ENCODE assay signal across 12 cellular contexts in the genomic region with DNA sequence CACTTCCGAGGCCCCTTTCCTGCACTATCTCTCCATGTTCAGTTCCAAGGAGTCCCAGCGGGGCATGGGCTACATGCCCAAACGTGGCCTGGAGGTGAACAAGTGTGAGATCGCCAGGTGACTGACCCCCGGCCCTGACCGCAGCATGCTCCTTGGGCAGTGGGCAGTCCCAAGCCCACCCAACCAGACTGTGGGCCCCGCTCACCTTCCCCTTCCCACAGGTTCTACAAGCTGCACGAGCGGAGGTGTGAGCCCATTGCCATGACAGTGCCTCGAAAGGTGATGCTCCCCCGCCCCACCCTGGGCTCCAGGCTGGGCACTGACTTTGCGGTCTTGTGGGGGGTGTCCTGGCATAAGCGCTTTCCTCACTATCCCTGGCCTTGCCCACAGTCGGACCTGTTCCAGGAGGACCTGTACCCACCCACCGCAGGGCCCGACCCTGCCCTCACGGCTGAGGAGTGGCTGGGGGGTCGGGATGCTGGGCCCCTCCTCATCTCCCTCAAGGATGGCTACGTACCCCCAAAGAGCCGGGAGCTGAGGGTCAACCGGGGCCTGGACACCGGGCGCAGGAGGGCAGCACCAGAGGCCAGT. TPM values are rescaled to one million over a fixed set of nuclear protein-coding genes. Genes with fewer than 3 reads are reported as not detected.
A peak's percentile ranks its signal among the peaks of the same experiment; 100 is the strongest.
DNase-seq lines count a peak whose midpoint lies in the region; ATAC-seq, FAIRE-seq and TF ChIP-seq lines count a peak whose summit lies in the region.
"Had no signal": no experiment of that assay in that cellular context is flagged by ENCODE, and none has a peak within 500 bp of the region (broad histone marks: within the 10 kb centered on the region; RNA-seq: fewer than 3 reads in every experiment).

No MANE protein-coding gene starts in this region.

- no peaks in the 10 kb centered on the region for H3K27me3 ChIP-seq in GM12878 (replicated peaks in 1 of 2; ENCODE audit: control insufficient read depth in 2 of 2, insufficient read depth in 2 of 2, low read length in 1 of 2)
- H3K27me3 ChIP-seq: SJCRH30 had no signal

- H3K4me3 ChIP-seq in OCI-LY7 (ENCODE audit: low read depth, low read length, poor library complexity, severe bottlenecking) = no peak overlapping the region
- H3K4me3 ChIP-seq in GM12878 = peak overlapping the region; percentile 96; the same call in 1 of the 2 replicates
- H3K4me3 ChIP-seq: SJCRH30 had no signal

- H3K27ac Mint-ChIP-seq in natural killer cell treated with Interleukin-12 subunit alpha and Interleukin-12 subunit beta and Interleukin-15 and Interleukin-18, amount 100 ng/mL, for 72 hours = peak overlapping the region in 1 of 2 donors; percentile 98
- peak overlapping the region in 1 of 2 donors; percentile 89 for H3K27ac Mint-ChIP-seq in natural killer cell
- peak overlapping the region; percentile 98 for H3K27ac Mint-ChIP-seq in stimulated activated memory B cell treated with anti-CD40 and anti-IgM and Interleukin-4, amounts not matched to agents 10 μg/mL and 1 μg/mL and 100 μg/mL, for 72 hours
- H3K27ac Mint-ChIP-seq: mesothelial cell of epicardium had no signal

- FAIRE-seq in GM12878 (lab: Jason Lieb, UNC) = no peak

- H3K36me3 Mint-ChIP-seq in natural killer cell treated with Interleukin-12 subunit alpha and Interleukin-12 subunit beta and Interleukin-15 and Interleukin-18, amount 100 ng/mL, for 72 hours = peaks cover 11% of the 10 kb centered on the region
- H3K36me3 Mint-ChIP-seq in natural killer cell = no peaks in the 10 kb centered on the region
- peaks cover 44% of the 10 kb centered on the region for H3K36me3 Mint-ChIP-seq in stimulated activated memory B cell treated with anti-CD40 and anti-IgM and Interleukin-4, amounts not matched to agents 10 μg/mL and 1 μg/mL and 100 μg/mL, for 72 hours
- H3K36me3 Mint-ChIP-seq: mesothelial cell of epicardium had no signal

- H3K9ac ChIP-seq in GM12878 (ENCODE audit: control insufficient read depth, insufficient read depth, low read length) = no peak overlapping the region

- RAD21 ChIA-PET in GM12878 (lab: Charles Lee; ENCODE audit: unreplicated experiment) = no interaction called here

- WGBS in GM12878 (ENCODE audit: insufficient coverage, insufficient replicate concordance, low lambda C conversion rate, missing lambda C conversion rate) = 76% methylated on average over 23 of the region's 23 CpGs

- no peak for TF ChIP-seq EP300 in GM12878 (IDR thresholded peaks at IDR 0.05; ENCODE audit: borderline replicate concordance in 1 of 2, control insufficient read depth in 1 of 2, low read depth in 2 of 2, low read length in 2 of 2)

- H3K4me2 ChIP-seq in OCI-LY7 (ENCODE audit: low read length) = no peak overlapping the region
- H3K4me2 ChIP-seq in GM12878 (ENCODE audit: control insufficient read depth, insufficient read depth) = peak overlapping the region; percentile 100

- no peak for ATAC-seq in natural killer cell treated with Interleukin-12 subunit alpha and Interleukin-12 subunit beta and Interleukin-15 and Interleukin-18, amount 100 ng/mL, for 72 hours
- ATAC-seq in natural killer cell (no peak), GM12878 (no peak), HG02973 (IDR thresholded peaks at IDR 0.05; ENCODE audit: unreplicated experiment) (no peak)
- no peak for ATAC-seq in stimulated activated memory B cell treated with anti-CD40 and anti-IgM and Interleukin-4, amounts not matched to agents 10 μg/mL and 1 μg/mL and 100 μg/mL, for 72 hours

- SMC1A ChIA-PET in GM12878 (lab: Charles Lee; ENCODE audit: uncharacterized antibody, unreplicated experiment) = no interaction called here

- H3K4me1 ChIP-seq in OCI-LY7 (ENCODE audit: insufficient read depth, low read length, poor library complexity, severe bottlenecking) (peaks cover 33% of the 10 kb centered on the region), GM12878 (ENCODE audit: control insufficient read depth, insufficient read depth, low read length) (peaks cover 23% of the 10 kb centered on the region)

- no peaks in the 10 kb centered on the region for H3K27me3 Mint-ChIP-seq in natural killer cell treated with Interleukin-12 subunit alpha and Interleukin-12 subunit beta and Interleukin-15 and Interleukin-18, amount 100 ng/mL, for 72 hours
- H3K27me3 Mint-ChIP-seq in natural killer cell (ENCODE audit: low read depth in 2 of 2) = no peaks in the 10 kb centered on the region
- no peaks in the 10 kb centered on the region for H3K27me3 Mint-ChIP-seq in stimulated activated memory B cell treated with anti-CD40 and anti-IgM and Interleukin-4, amounts not matched to agents 10 μg/mL and 1 μg/mL and 100 μg/mL, for 72 hours

- peaks cover 43% of the 10 kb centered on the region for H3K36me3 ChIP-seq in OCI-LY7 (ENCODE audit: insufficient read depth, low read length)
- peaks cover 17 to 29% of the 10 kb centered on the region in 2 experiments for H3K36me3 ChIP-seq in GM12878 (ENCODE audit: control insufficient read depth in 2 of 2, insufficient read depth in 2 of 2, low read length in 1 of 2)
- H3K36me3 ChIP-seq: SJCRH30 had no signal

- POLR2A ChIA-PET in OCI-LY7 (lab: Charles Lee) (no interaction called here), GM12878 (lab: Charles Lee) (no interaction called here)

- peak; percentile 62 for TF ChIP-seq POLR2A in GM12878 (IDR thresholded peaks at IDR 0.05; ENCODE audit: low read depth, low read length)

- peak; percentile 60 for DNase-seq in natural killer cell treated with Interleukin-12 subunit alpha and Interleukin-12 subunit beta and Interleukin-15 and Interleukin-18, amount 100 ng/mL, for 72 hours (ENCODE audit: low spot score)
- DNase-seq in natural killer cell (no peak), OCI-LY7 (ENCODE audit: low spot score) (no peak), GM12878 (ENCODE audit: low read depth, low spot score) (no peak), cerebellar nuclear complex (lab: John Stamatoyannopoulos, UW) (no peak), AML-193 (lab: John Stamatoyannopoulos, UW) (no peak)
- DNase-seq: NCI-H1436 treated with DMSO at 0.1 percent for 48 hours had no signal

- in situ Hi-C loops in GM12878 (cut with MboI) = loop anchor here (10.0 kb wide), 2 partner anchors 447 to 507 kb away; partner anchors contain the start of gene SRCAP

- no peaks in the 10 kb centered on the region for H3K9me2 ChIP-seq in OCI-LY7 (ENCODE audit: insufficient read depth, low read length)

- no peak for TF ChIP-seq RAD21 in GM12878 (IDR thresholded peaks at IDR 0.05; ENCODE audit: insufficient read depth, low read depth, low read length)

- H3K4me1 Mint-ChIP-seq in natural killer cell treated with Interleukin-12 subunit alpha and Interleukin-12 subunit beta and Interleukin-15 and Interleukin-18, amount 100 ng/mL, for 72 hours (ENCODE audit: low read depth in 2 of 2) = peaks cover 9 to 21% of the 10 kb centered on the region in 2 donors
- H3K4me1 Mint-ChIP-seq in natural killer cell = peaks cover 19 to 34% of the 10 kb centered on the region in 2 donors
- H3K4me1 Mint-ChIP-seq in stimulated activated memory B cell treated with anti-CD40 and anti-IgM and Interleukin-4, amounts not matched to agents 10 μg/mL and 1 μg/mL and 100 μg/mL, for 72 hours = peaks cover 27% of the 10 kb centered on the region

- H3K79me2 ChIP-seq in OCI-LY7 (ENCODE audit: insufficient read depth, low read depth, low read length) = peaks cover 25% of the 10 kb centered on the region; the same call in 1 of the 2 replicates
- peaks cover 52% of the 10 kb centered on the region for H3K79me2 ChIP-seq in GM12878 (ENCODE audit: control insufficient read depth, insufficient read depth, low read length)

- CTCF ChIA-PET in OCI-LY7 (lab: Charles Lee; ENCODE audit: unreplicated experiment) (no interaction called here), GM12878 (lab: Yijun Ruan, JAX) (interaction anchor here (1.2 to 1.3 kb wide), 2 partner anchors 96 to 222 kb away, joined by 3 to 4 read pairs; partner anchors contain the start of gene TBX6)

- intact Hi-C loops in natural killer cell (cut with micrococcal nuclease) = no loop called here
- intact Hi-C loops in OCI-LY7 (cut with micrococcal nuclease; ENCODE audit: unreplicated experiment) = no loop called here
- intact Hi-C loops in GM12878 (cut with micrococcal nuclease; ENCODE audit: unreplicated experiment) = no loop called here

- H3K4me3 Mint-ChIP-seq in natural killer cell treated with Interleukin-12 subunit alpha and Interleukin-12 subunit beta and Interleukin-15 and Interleukin-18, amount 100 ng/mL, for 72 hours = peak overlapping the region; percentile 27
- no peak overlapping the region for H3K4me3 Mint-ChIP-seq in natural killer cell
- H3K4me3 Mint-ChIP-seq in stimulated activated memory B cell treated with anti-CD40 and anti-IgM and Interleukin-4, amounts not matched to agents 10 μg/mL and 1 μg/mL and 100 μg/mL, for 72 hours = peak overlapping the region; percentile 31
- H3K4me3 Mint-ChIP-seq: mesothelial cell of epicardium had no signal

- TSS peak; percentile 90 for BruUV-seq in OCI-LY7 (replicated peaks; lab: Mats Ljungman, UMichigan)
- TSS peak; percentile 52 for BruUV-seq in GM12878 (replicated peaks; lab: Mats Ljungman, UMichigan)

- H3K9me3 ChIP-seq in OCI-LY7 (ENCODE audit: low read length) (no peaks in the 10 kb centered on the region), GM12878 (replicated peaks; ENCODE audit: control insufficient read depth, insufficient read depth, low read length) (no peaks in the 10 kb centered on the region)
- H3K9me3 ChIP-seq: SJCRH30 had no signal

- H2AFZ ChIP-seq in OCI-LY7 (ENCODE audit: low read length) (no peak overlapping the region), GM12878 (ENCODE audit: control insufficient read depth, low read depth, low read length) (no peak overlapping the region)

- no peak overlapping the region for H3K27ac ChIP-seq in OCI-LY7 (ENCODE audit: low read depth, low read length, poor library complexity, severe bottlenecking)
- peak overlapping the region; percentile 6; the same call in 1 of the 2 replicates for H3K27ac ChIP-seq in GM12878 (ENCODE audit: control insufficient read depth, insufficient read depth)
- H3K27ac ChIP-seq: SJCRH30, WERI-Rb-1 had no signal

- no peaks in the 10 kb centered on the region for H3K9me3 Mint-ChIP-seq in natural killer cell treated with Interleukin-12 subunit alpha and Interleukin-12 subunit beta and Interleukin-15 and Interleukin-18, amount 100 ng/mL, for 72 hours
- no peaks in the 10 kb centered on the region for H3K9me3 Mint-ChIP-seq in natural killer cell
- H3K9me3 Mint-ChIP-seq in stimulated activated memory B cell treated with anti-CD40 and anti-IgM and Interleukin-4, amounts not matched to agents 10 μg/mL and 1 μg/mL and 100 μg/mL, for 72 hours = no peaks in the 10 kb centered on the region
- H3K9me3 Mint-ChIP-seq: mesothelial cell of epicardium had no signal

- H4K20me1 ChIP-seq in OCI-LY7 (ENCODE audit: insufficient read depth, low read length) (no peaks in the 10 kb centered on the region), GM12878 (ENCODE audit: control insufficient read depth, insufficient read depth) (no peaks in the 10 kb centered on the region)

- no peak for TF ChIP-seq CTCF in natural killer cell (IDR thresholded peaks at IDR 0.05)
- no peak for TF ChIP-seq CTCF in OCI-LY7 (conservative IDR thresholded peaks at IDR 0.05; ENCODE audit: low read length)
- no peak for TF ChIP-seq CTCF in GM12878 (IDR thresholded peaks at IDR 0.05 in 2 of 3, conservative IDR thresholded peaks at IDR 0.05 in 1 of 3; ENCODE audit: control insufficient read depth in 2 of 3, extremely low read depth in 1 of 3, insufficient read depth in 1 of 3, low read depth in 3 of 3, low read length in 3 of 3)

RNA-seq across cellular contexts. Expression of gene CORO1A, which starts 4.7 kb away (rescaled TPM):
- 1,000 to 10,000 TPM in 1 of 2 donors, 100 to 1,000 TPM in 1; 987 to 1,615 TPM for total RNA-seq in natural killer cell treated with Interleukin-12 subunit alpha and Interleukin-12 subunit beta and Interleukin-15 and Interleukin-18, amount 100 ng/mL, for 72 hours
- total RNA-seq in natural killer cell (100 to 1,000 TPM; 699 to 926 (median 829) TPM), OCI-LY7 (2022) (524 and 567 TPM in 2 replicates), GM12878 (2014; rRNA removed) (500 and 561 TPM in 2 replicates), GM12878 (2014; rRNA removed; fragmentation: Illumina TruSeq; extraction: Trizol) (819 and 863 TPM in 2 replicates), GM12878 (2021) (1,368 and 1,405 TPM in 2 replicates)
- 351 and 394 TPM in 2 replicates for total RNA-seq in OCI-LY7 (2014; rRNA removed; shearing (Covaris generic))
- total RNA-seq in GM12878 (2013; cell fraction: nucleolus; rRNA removed) = 151 and 178 TPM in 2 replicates
- polyA plus RNA-seq in GM12878 (2011; ENCODE audit: low read depth) = 256 TPM
- polyA plus RNA-seq in GM12878 (2011; rRNA removed) (244 and 599 TPM in 2 replicates), GM12878 (2014; fragmentation: Illumina TruSeq; extraction: Trizol) (71.8 and 624 TPM in 2 replicates), GM12878 (2014; fragmentation: Nextera tagmentation; extraction: Ambion mirVana) (10 to 100 TPM; 16.3 to 35.3 TPM), GM12878 (2014; rRNA removed) (1,464 and 1,782 TPM in 2 replicates), GM12878 (2016; fragmentation: Nextera tagmentation; extraction: Ambion mirVana) (100 to 1,000 TPM; 805 to 918 TPM)
- polyA plus RNA-seq in GM12878 (2011; cell fraction: cytosol; rRNA removed) = 1,169 and 1,928 TPM in 2 replicates
- 1,402 and 1,898 TPM in 2 replicates for polyA plus RNA-seq in GM12878 (2011; cell fraction: nucleus; rRNA removed)
- 656 and 821 TPM in 2 replicates for polyA plus RNA-seq in GM12878 (2012)
- 348 and 783 TPM in 2 replicates for polyA minus RNA-seq in GM12878 (2011; rRNA and poly(A)+ RNA removed)
- polyA minus RNA-seq in GM12878 (2011; cell fraction: cytosol; rRNA and poly(A)+ RNA removed) = 382 and 396 TPM in 2 replicates
- polyA minus RNA-seq in GM12878 (2011; cell fraction: nucleus; rRNA and poly(A)+ RNA removed) = 202 and 361 TPM in 2 replicates

RNA-seq across cellular contexts. Expression of gene BOLA2B, which starts 5.4 kb away (rescaled TPM):
- total RNA-seq in natural killer cell treated with Interleukin-12 subunit alpha and Interleukin-12 subunit beta and Interleukin-15 and Interleukin-18, amount 100 ng/mL, for 72 hours = 100 to 1,000 TPM; 206 to 410 TPM
- 10 to 100 TPM; 63.0 to 94.3 (median 70.6) TPM for total RNA-seq in natural killer cell
- 73.1 and 119 TPM in 2 replicates for total RNA-seq in OCI-LY7 (2014; rRNA removed; shearing (Covaris generic))
- 169 and 179 TPM in 2 replicates for total RNA-seq in OCI-LY7 (2022)
- 16.2 and 31.3 TPM in 2 replicates for total RNA-seq in GM12878 (2013; cell fraction: nucleolus; rRNA removed)
- 49.1 and 64.6 TPM in 2 replicates for total RNA-seq in GM12878 (2014; rRNA removed)
- total RNA-seq in GM12878 (2014; rRNA removed; fragmentation: Illumina TruSeq; extraction: Trizol) = 122 and 125 TPM in 2 replicates
- 180 and 183 TPM in 2 replicates for total RNA-seq in GM12878 (2021)
- polyA plus RNA-seq in GM12878 (2011; ENCODE audit: low read depth) = 96.7 TPM
- 39.9 and 40.3 TPM in 2 replicates for polyA plus RNA-seq in GM12878 (2011; rRNA removed)
- polyA plus RNA-seq in GM12878 (2011; cell fraction: cytosol; rRNA removed) = 252 and 267 TPM in 2 replicates
- 77.1 and 129 TPM in 2 replicates for polyA plus RNA-seq in GM12878 (2011; cell fraction: nucleus; rRNA removed)
- 103 and 174 TPM in 2 replicates for polyA plus RNA-seq in GM12878 (2012)
- 36.7 and 47.3 TPM in 2 replicates for polyA plus RNA-seq in GM12878 (2014; fragmentation: Illumina TruSeq; extraction: Trizol)
- 100 to 1,000 TPM; 139 to 168 TPM for polyA plus RNA-seq in GM12878 (2014; fragmentation: Nextera tagmentation; extraction: Ambion mirVana)
- polyA plus RNA-seq in GM12878 (2014; rRNA removed) = 84.5 and 101 TPM in 2 replicates
- 100 to 1,000 TPM; 273 to 292 TPM for polyA plus RNA-seq in GM12878 (2016; fragmentation: Nextera tagmentation; extraction: Ambion mirVana)
- polyA minus RNA-seq in GM12878 (2011; rRNA and poly(A)+ RNA removed) = 25.9 and 76.4 TPM in 2 replicates
- polyA minus RNA-seq in GM12878 (2011; cell fraction: cytosol; rRNA and poly(A)+ RNA removed) = 23.3 and 35.0 TPM in 2 replicates
- 5.5 and 5.6 TPM in 2 replicates for polyA minus RNA-seq in GM12878 (2011; cell fraction: nucleus; rRNA and poly(A)+ RNA removed)

RNA-seq across cellular contexts. Expression of gene SLX1A, which starts 5.6 kb away (rescaled TPM):
- total RNA-seq in natural killer cell treated with Interleukin-12 subunit alpha and Interleukin-12 subunit beta and Interleukin-15 and Interleukin-18, amount 100 ng/mL, for 72 hours = 100 to 1,000 TPM in 1 of 2 donors, 10 to 100 TPM in 1; 48.6 to 169 TPM
- total RNA-seq in natural killer cell (100 to 1,000 TPM in 2 of 3 donors, 10 to 100 TPM in 1; 78.1 to 132 (median 109) TPM), OCI-LY7 (2022) (55.7 and 81.9 TPM in 2 replicates), GM12878 (2014; rRNA removed) (56.3 and 65.6 TPM in 2 replicates), GM12878 (2014; rRNA removed; fragmentation: Illumina TruSeq; extraction: Trizol) (11.6 and 12.1 TPM in 2 replicates), GM12878 (2021) (56.4 and 88.1 TPM in 2 replicates)
- 83.7 and 84.1 TPM in 2 replicates for total RNA-seq in OCI-LY7 (2014; rRNA removed; shearing (Covaris generic))
- total RNA-seq in GM12878 (2013; cell fraction: nucleolus; rRNA removed) = 25.3 and 40.2 TPM in 2 replicates
- polyA plus RNA-seq in GM12878 (2011; ENCODE audit: low read depth) = 10.6 TPM
- polyA plus RNA-seq in GM12878 (2011; rRNA removed) (14.7 and 17.1 TPM in 2 replicates), GM12878 (2014; fragmentation: Illumina TruSeq; extraction: Trizol) (7.7 and 9.8 TPM in 2 replicates), GM12878 (2014; fragmentation: Nextera tagmentation; extraction: Ambion mirVana) (10 to 100 TPM in 1 of 2 experiments, 1 to 10 TPM in 1; 2.5 to 11.0 TPM), GM12878 (2014; rRNA removed) (43.2 and 70.8 TPM in 2 replicates), GM12878 (2016; fragmentation: Nextera tagmentation; extraction: Ambion mirVana) (100 to 1,000 TPM; 110 to 123 TPM)
- 29.4 and 46.4 TPM in 2 replicates for polyA plus RNA-seq in GM12878 (2011; cell fraction: cytosol; rRNA removed)
- polyA plus RNA-seq in GM12878 (2011; cell fraction: nucleus; rRNA removed) = 40.7 and 101 TPM in 2 replicates
- polyA plus RNA-seq in GM12878 (2012) = 40.1 and 41.8 TPM in 2 replicates
- polyA minus RNA-seq in GM12878 (2011; rRNA and poly(A)+ RNA removed) = 6.6 and 16.0 TPM in 2 replicates
- polyA minus RNA-seq in GM12878 (2011; cell fraction: cytosol; rRNA and poly(A)+ RNA removed) = 8.3 and 16.4 TPM in 2 replicates
- polyA minus RNA-seq in GM12878 (2011; cell fraction: nucleus; rRNA and poly(A)+ RNA removed) = 13.1 and 27.5 TPM in 2 replicates

RNA-seq across cellular contexts. Expression of gene SULT1A3, which starts 11.0 kb away (rescaled TPM):
- total RNA-seq in natural killer cell treated with Interleukin-12 subunit alpha and Interleukin-12 subunit beta and Interleukin-15 and Interleukin-18, amount 100 ng/mL, for 72 hours = 10 to 100 TPM; 19.1 to 46.7 TPM
- total RNA-seq in natural killer cell = 10 to 100 TPM; 15.9 to 27.1 (median 19.4) TPM
- 3.8 and 7.9 TPM in 2 replicates for total RNA-seq in OCI-LY7 (2014; rRNA removed; shearing (Covaris generic))
- 30.1 and 31.7 TPM in 2 replicates for total RNA-seq in OCI-LY7 (2022)
- 8.2 and 12.4 TPM in 2 replicates for total RNA-seq in GM12878 (2013; cell fraction: nucleolus; rRNA removed)
- total RNA-seq in GM12878 (2014; rRNA removed) = 2.0 and 3.9 TPM in 2 replicates
- total RNA-seq in GM12878 (2014; rRNA removed; fragmentation: Illumina TruSeq; extraction: Trizol) = 6.0 and 6.9 TPM in 2 replicates
- 4.3 and 4.6 TPM in 2 replicates for total RNA-seq in GM12878 (2021)
- polyA plus RNA-seq in GM12878 (2011; ENCODE audit: low read depth) = 9.1 TPM
- 4.6 and 7.2 TPM in 2 replicates for polyA plus RNA-seq in GM12878 (2011; rRNA removed)
- polyA plus RNA-seq in GM12878 (2011; cell fraction: cytosol; rRNA removed) = 3.5 and 4.6 TPM in 2 replicates
- polyA plus RNA-seq in GM12878 (2011; cell fraction: nucleus; rRNA removed) = 27.9 and 42.3 TPM in 2 replicates
- polyA plus RNA-seq in GM12878 (2012) = 11.0 and 11.5 TPM in 2 replicates
- polyA plus RNA-seq in GM12878 (2014; fragmentation: Illumina TruSeq; extraction: Trizol) = 12.8 and 15.8 TPM in 2 replicates
- 1 to 10 TPM; 6.1 to 7.3 TPM for polyA plus RNA-seq in GM12878 (2014; fragmentation: Nextera tagmentation; extraction: Ambion mirVana)
- 3.1 and 3.3 TPM in 2 replicates for polyA plus RNA-seq in GM12878 (2014; rRNA removed)
- 1 to 10 TPM; 6.3 to 8.2 TPM for polyA plus RNA-seq in GM12878 (2016; fragmentation: Nextera tagmentation; extraction: Ambion mirVana)
- 1.5 and 2.1 TPM in 2 replicates for polyA minus RNA-seq in GM12878 (2011; rRNA and poly(A)+ RNA removed)
- not detected in 2 replicates for polyA minus RNA-seq in GM12878 (2011; cell fraction: cytosol; rRNA and poly(A)+ RNA removed)
- polyA minus RNA-seq in GM12878 (2011; cell fraction: nucleus; rRNA and poly(A)+ RNA removed) = 2.9 and 6.4 TPM in 2 replicates
